1 cellular context compared by ENCODE assay signal in the genomic region with DNA sequence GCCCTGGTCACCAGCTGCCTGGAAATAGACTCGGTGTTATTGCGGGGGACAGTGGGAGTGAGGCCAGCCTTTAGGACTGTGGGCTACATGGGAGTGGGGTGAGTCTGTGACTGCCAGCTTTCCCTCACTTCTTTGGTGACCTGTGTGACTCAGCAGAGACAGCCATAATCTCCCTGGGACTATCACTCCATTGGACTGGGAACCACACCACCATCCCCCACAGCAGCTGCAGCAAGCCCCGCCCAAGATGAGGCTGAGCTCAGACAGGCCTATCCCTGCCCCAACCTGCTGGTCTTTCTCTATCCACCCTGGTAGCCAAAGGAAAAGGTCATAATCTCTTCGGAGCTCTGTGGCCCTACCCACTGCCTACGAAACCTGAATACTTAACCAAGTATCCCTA.
TF ChIP-seq lines count a peak whose summit lies in the region.

No MANE protein-coding gene starts in this region.

TF ChIP-seq in H1, 55 proteins besides CTCF, POLR2A, EP300 and RAD21 (continued from another document):
- no peak for TF ChIP-seq E2F6 (IDR thresholded peaks at IDR 0.05)
- TF ChIP-seq JUN (IDR thresholded peaks at IDR 0.05; ENCODE audit: low read depth, low read length): no peak
- no peak for TF ChIP-seq RXRA (IDR thresholded peaks at IDR 0.05; ENCODE audit: insufficient read depth, low read depth, low read length)
- TF ChIP-seq, protein P1, sequence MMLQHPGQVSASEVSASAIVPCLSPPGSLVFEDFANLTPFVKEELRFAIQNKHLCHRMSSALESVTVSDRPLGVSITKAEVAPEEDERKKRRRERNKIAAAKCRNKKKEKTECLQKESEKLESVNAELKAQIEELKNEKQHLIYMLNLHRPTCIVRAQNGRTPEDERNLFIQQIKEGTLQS (IDR thresholded peaks at IDR 0.05; ENCODE audit: insufficient read depth, low read depth, low read length): no peak
- TF ChIP-seq CHD1 (IDR thresholded peaks at IDR 0.05; ENCODE audit: low read depth, low read length): no peak
- TF ChIP-seq, protein P2, sequence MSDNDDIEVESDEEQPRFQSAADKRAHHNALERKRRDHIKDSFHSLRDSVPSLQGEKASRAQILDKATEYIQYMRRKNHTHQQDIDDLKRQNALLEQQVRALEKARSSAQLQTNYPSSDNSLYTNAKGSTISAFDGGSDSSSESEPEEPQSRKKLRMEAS (IDR thresholded peaks at IDR 0.05): no peak
- no peak for TF ChIP-seq CTBP2 (IDR thresholded peaks at IDR 0.05; ENCODE audit: borderline replicate concordance, insufficient read depth, insufficient read length, low read length)
- TF ChIP-seq KDM1A (IDR thresholded peaks at IDR 0.05; ENCODE audit: borderline replicate concordance, low read length): no peak
- TF ChIP-seq TBP (IDR thresholded peaks at IDR 0.05; ENCODE audit: low read depth, low read length): no peak
- no peak for TF ChIP-seq GTF2F1 (IDR thresholded peaks at IDR 0.05; ENCODE audit: borderline replicate concordance, low read depth, low read length)
- no peak for TF ChIP-seq TAF7 (optimal IDR thresholded peaks at IDR 0.05; ENCODE audit: borderline replicate concordance, low read depth, low read length)
- TF ChIP-seq YY1 (IDR thresholded peaks at IDR 0.05; ENCODE audit: low read depth, low read length): no peak
- TF ChIP-seq SAP30 (IDR thresholded peaks at IDR 0.05; ENCODE audit: insufficient read depth, insufficient replicate concordance, low read length): no peak
- no peak for TF ChIP-seq CEBPB (IDR thresholded peaks at IDR 0.05; ENCODE audit: low read depth, low read length)
- no peak for TF ChIP-seq SP1 (IDR thresholded peaks at IDR 0.05; ENCODE audit: low read depth, low read length)
- TF ChIP-seq SUZ12 (IDR thresholded peaks at IDR 0.05; ENCODE audit: low read length): no peak
- TF ChIP-seq SIRT6 (IDR thresholded peaks at IDR 0.05; ENCODE audit: low read length): no peak
